15 cellular contexts compared by ENCODE assay signal in the genomic region with DNA sequence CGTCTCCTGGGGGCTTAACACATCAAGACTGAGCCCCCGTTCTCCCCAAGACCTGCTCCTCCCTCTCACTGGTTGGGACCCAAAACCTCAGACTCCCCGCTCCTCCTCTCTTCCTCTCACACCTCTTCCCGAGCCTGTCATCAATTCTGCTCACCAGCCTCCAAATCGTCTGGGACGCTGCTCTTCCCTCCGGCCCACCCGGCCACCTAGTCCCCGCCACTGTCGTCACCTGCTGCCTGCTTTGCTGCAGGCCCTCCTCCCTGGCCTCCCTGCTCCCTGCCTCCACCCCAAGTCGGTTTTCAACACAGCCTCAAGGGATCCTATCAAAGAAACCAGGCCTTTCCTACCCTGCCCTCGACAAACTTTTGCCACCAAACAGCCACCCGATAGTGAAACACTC. TPM values are rescaled to one million over a fixed set of nuclear protein-coding genes. Genes with fewer than 3 reads are reported as not detected.
A peak's percentile ranks its signal among the peaks of the same experiment; 100 is the strongest.
DNase-seq lines count a peak whose midpoint lies in the region; ATAC-seq, FAIRE-seq and TF ChIP-seq lines count a peak whose summit lies in the region.
"Had no signal": no experiment of that assay in that cellular context is flagged by ENCODE, and none has a peak within 500 bp of the region (broad histone marks: within the 10 kb centered on the region; RNA-seq: fewer than 3 reads in every experiment).

No MANE protein-coding gene starts in this region.

- DNase-seq in CD4-positive, CD25-positive, alpha-beta regulatory T cell, result no peak
- no peak for DNase-seq in activated CD8-positive, alpha-beta T cell treated with anti-CD3 and anti-CD28 coated beads for 36 hours
- no peak for DNase-seq in naive thymus-derived CD4-positive, alpha-beta T cell
- DNase-seq in kidney (no peak), AG20443 (ENCODE audit: low spot score) (no peak)
- DNase-seq: Caco-2, NCI-H446 treated with DMSO at 0.1 percent for 48 hours, Peyer's patch had no signal

- H3K4me3 Mint-ChIP-seq in CD4-positive, CD25-positive, alpha-beta regulatory T cell, result peak overlapping the region; percentile 91 to 99 (median 97)
- H3K4me3 Mint-ChIP-seq in activated CD8-positive, alpha-beta T cell treated with anti-CD3 and anti-CD28 coated beads for 36 hours, result peak overlapping the region; percentile 93
- H3K4me3 Mint-ChIP-seq in naive thymus-derived CD4-positive, alpha-beta T cell, result peak overlapping the region; percentile 91 to 99 (median 96)

- intact Hi-C loops in activated CD8-positive, alpha-beta T cell treated with anti-CD3 and anti-CD28 coated beads for 36 hours (cut with micrococcal nuclease), result no loop called here
- intact Hi-C loops in naive thymus-derived CD4-positive, alpha-beta T cell (cut with micrococcal nuclease), result loop anchor here (10.0 kb wide), 3 partner anchors 82 to 958 kb away; a partner anchor contains a TSS
- intact Hi-C loops in kidney (cut with DNase I), result no loop called here

- H3K4me1 Mint-ChIP-seq in CD4-positive, CD25-positive, alpha-beta regulatory T cell, result peaks cover 5 to 59% (median 30%) of the 10 kb centered on the region in 4 donors
- H3K4me1 Mint-ChIP-seq in activated CD8-positive, alpha-beta T cell treated with anti-CD3 and anti-CD28 coated beads for 36 hours (ENCODE audit: low read depth), result peaks cover 43% of the 10 kb centered on the region
- H3K4me1 Mint-ChIP-seq in naive thymus-derived CD4-positive, alpha-beta T cell, result peaks cover 47 to 59% (median 49%) of the 10 kb centered on the region in 7 donors

- no peaks in the 10 kb centered on the region for H3K9me3 ChIP-seq in CD4-positive, CD25-positive, alpha-beta regulatory T cell (ENCODE audit: control insufficient read depth in 2 of 2, low read length in 2 of 2)
- no peaks in the 10 kb centered on the region for H3K9me3 ChIP-seq in naive thymus-derived CD4-positive, alpha-beta T cell (ENCODE audit: control insufficient read depth in 2 of 3, low read length in 3 of 3)
- H3K9me3 ChIP-seq in kidney (ENCODE audit: control insufficient read depth in 1 of 2, low read length in 2 of 2), result no peaks in the 10 kb centered on the region
- H3K9me3 ChIP-seq: breast epithelium, Caco-2, Peyer's patch, right atrium auricular region had no signal

- H3K27me3 ChIP-seq in CD4-positive, CD25-positive, alpha-beta regulatory T cell (ENCODE audit: control insufficient read depth, insufficient read depth, low read length), result no peaks in the 10 kb centered on the region
- H3K27me3 ChIP-seq in naive thymus-derived CD4-positive, alpha-beta T cell (ENCODE audit: control insufficient read depth in 2 of 2, insufficient read depth in 2 of 2, low read length in 2 of 2), result no peaks in the 10 kb centered on the region
- H3K27me3 ChIP-seq: breast epithelium, Peyer's patch, right atrium auricular region had no signal

- no peak overlapping the region for H3K9ac ChIP-seq in kidney (ENCODE audit: low read length in 2 of 2)

- POLR2A ChIA-PET in activated CD8-positive, alpha-beta T cell treated with anti-CD3 and anti-CD28 coated beads for 36 hours (lab: Charles Lee), result interaction anchor here (0.5 to 0.7 kb wide), 3 partner anchors 17 to 191 kb away, joined by 3 read pairs; no protein-coding TSS in a partner anchor
- POLR2A ChIA-PET in naive thymus-derived CD4-positive, alpha-beta T cell (lab: Charles Lee), result interaction anchor here (1.9 kb wide), 1 partner anchor 239 kb away, joined by 8 read pairs; a partner anchor contains a TSS

- peaks cover 32% of the 10 kb centered on the region for H3K36me3 ChIP-seq in CD4-positive, CD25-positive, alpha-beta regulatory T cell (ENCODE audit: control insufficient read depth, insufficient read depth, low read length)
- H3K36me3 ChIP-seq in naive thymus-derived CD4-positive, alpha-beta T cell (ENCODE audit: control insufficient read depth in 2 of 3, insufficient read depth in 3 of 3, low read length in 3 of 3), result peaks cover 11 to 64% (median 20%) of the 10 kb centered on the region in 3 experiments
- no peaks in the 10 kb centered on the region for H3K36me3 ChIP-seq in kidney (ENCODE audit: control insufficient read depth in 1 of 2, insufficient read depth in 2 of 2, low read length in 2 of 2)
- H3K36me3 ChIP-seq: breast epithelium, right atrium auricular region had no signal

- CTCF ChIA-PET in activated CD8-positive, alpha-beta T cell treated with anti-CD3 and anti-CD28 coated beads for 36 hours (lab: Charles Lee), result interaction anchor here (1.0 to 5.2 kb wide), 6 partner anchors 11 to 284 kb away, joined by 3 to 20 read pairs (median 9); no protein-coding TSS in a partner anchor
- CTCF ChIA-PET in naive thymus-derived CD4-positive, alpha-beta T cell (lab: Charles Lee), result interaction anchor here (0.6 to 3.3 kb wide), 3 partner anchors 10 to 15 kb away, joined by 3 to 20 read pairs (median 10); no protein-coding TSS in a partner anchor

- H3K27ac Mint-ChIP-seq in CD4-positive, CD25-positive, alpha-beta regulatory T cell, result peak overlapping the region; percentile 91 to 97 (median 96)
- H3K27ac Mint-ChIP-seq in activated CD8-positive, alpha-beta T cell treated with anti-CD3 and anti-CD28 coated beads for 36 hours, result peak overlapping the region; percentile 97
- peak overlapping the region; percentile 90 to 99 (median 95) for H3K27ac Mint-ChIP-seq in naive thymus-derived CD4-positive, alpha-beta T cell

- FAIRE-seq in kidney (lab: Jason Lieb, UNC), result no peak

- H3K4me1 ChIP-seq in CD4-positive, CD25-positive, alpha-beta regulatory T cell (ENCODE audit: control insufficient read depth, insufficient read depth, low read length, poor library complexity, severe bottlenecking), result peaks cover 65% of the 10 kb centered on the region
- peaks cover 25 to 48% of the 10 kb centered on the region in 2 donors for H3K4me1 ChIP-seq in naive thymus-derived CD4-positive, alpha-beta T cell (ENCODE audit: control insufficient read depth in 2 of 2, insufficient read depth in 2 of 2, low read length in 2 of 2)
- H3K4me1 ChIP-seq in kidney (ENCODE audit: control insufficient read depth in 1 of 2, insufficient read depth in 1 of 2, low read depth in 1 of 2, low read length in 2 of 2), result peaks cover 0 to 14% of the 10 kb centered on the region in 2 donors

- no peak for TF ChIP-seq CTCF in GM12875 (IDR thresholded peaks at IDR 0.05; ENCODE audit: borderline replicate concordance, insufficient read depth, low read depth, low read length)
- TF ChIP-seq CTCF in activated CD8-positive, alpha-beta T cell treated with anti-CD3 and anti-CD28 coated beads for 36 hours (IDR thresholded peaks at IDR 0.05), result no peak
- TF ChIP-seq CTCF in kidney (IDR thresholded peaks at IDR 0.05; ENCODE audit: borderline replicate concordance, extremely low read depth, insufficient read depth), result no peak

- peak overlapping the region; percentile 86 for H3K27ac ChIP-seq in CD4-positive, CD25-positive, alpha-beta regulatory T cell (ENCODE audit: insufficient read depth, low read length, poor library complexity, severe bottlenecking)
- H3K27ac ChIP-seq in naive thymus-derived CD4-positive, alpha-beta T cell (ENCODE audit: low read depth, low read length), result peak overlapping the region; percentile 86
- H3K27ac ChIP-seq in kidney (ENCODE audit: low read depth in 2 of 2, low read length in 2 of 2), result no peak overlapping the region
- H3K27ac ChIP-seq: epithelial cell of prostate had no signal

- peak overlapping the region; percentile 37 for H3K4me3 ChIP-seq in CD4-positive, CD25-positive, alpha-beta regulatory T cell (ENCODE audit: low read depth, low read length)
- H3K4me3 ChIP-seq in GM12875 (ENCODE audit: low read depth, low read length) (peak overlapping the region; percentile 93), kidney (ENCODE audit: low read length in 2 of 2) (no peak overlapping the region)
- H3K4me3 ChIP-seq in naive thymus-derived CD4-positive, alpha-beta T cell (ENCODE audit: low read length), result no peak overlapping the region

- H3K36me3 Mint-ChIP-seq in CD4-positive, CD25-positive, alpha-beta regulatory T cell, result peaks cover 15% of the 10 kb centered on the region
- H3K36me3 Mint-ChIP-seq in activated CD8-positive, alpha-beta T cell treated with anti-CD3 and anti-CD28 coated beads for 36 hours (ENCODE audit: low read depth), result peaks cover 43% of the 10 kb centered on the region
- H3K36me3 Mint-ChIP-seq in naive thymus-derived CD4-positive, alpha-beta T cell, result peaks cover 5 to 30% (median 9%) of the 10 kb centered on the region in 5 donors

- ATAC-seq in CD4-positive, CD25-positive, alpha-beta regulatory T cell (ENCODE audit: low read depth in 2 of 2), result no peak
- no peak for ATAC-seq in activated CD8-positive, alpha-beta T cell treated with anti-CD3 and anti-CD28 coated beads for 36 hours
- ATAC-seq in naive thymus-derived CD4-positive, alpha-beta T cell, result no peak
- no peak for ATAC-seq in HG03025 (IDR thresholded peaks at IDR 0.05; ENCODE audit: low FRiP score, unreplicated experiment)

- H3K9me3 Mint-ChIP-seq in CD4-positive, CD25-positive, alpha-beta regulatory T cell, result peaks cover 0 to 1% (median 0%) of the 10 kb centered on the region in 7 donors
- H3K9me3 Mint-ChIP-seq in activated CD8-positive, alpha-beta T cell treated with anti-CD3 and anti-CD28 coated beads for 36 hours, result no peaks in the 10 kb centered on the region
- H3K9me3 Mint-ChIP-seq in naive thymus-derived CD4-positive, alpha-beta T cell, result peaks cover 0 to 9% (median 0%) of the 10 kb centered on the region in 11 donors

- no peaks in the 10 kb centered on the region for H3K27me3 Mint-ChIP-seq in CD4-positive, CD25-positive, alpha-beta regulatory T cell
- H3K27me3 Mint-ChIP-seq in activated CD8-positive, alpha-beta T cell treated with anti-CD3 and anti-CD28 coated beads for 36 hours, result no peaks in the 10 kb centered on the region
- no peaks in the 10 kb centered on the region for H3K27me3 Mint-ChIP-seq in naive thymus-derived CD4-positive, alpha-beta T cell

RNA-seq across cellular contexts. Expression of a gene that starts 3.1 kb away (rescaled TPM):
- total RNA-seq in CD4-positive, CD25-positive, alpha-beta regulatory T cell, result 148 TPM
- polyA plus RNA-seq in CD4-positive, CD25-positive, alpha-beta regulatory T cell, result 100 to 1,000 TPM; 323 to 340 (median 327) TPM
- 100 to 1,000 TPM; 155 to 160 TPM for total RNA-seq in activated CD8-positive, alpha-beta T cell treated with anti-CD3 and anti-CD28 coated beads for 36 hours
- total RNA-seq in naive thymus-derived CD4-positive, alpha-beta T cell, result 100 to 1,000 TPM; 146 to 223 (median 203) TPM
- polyA plus RNA-seq in naive thymus-derived CD4-positive, alpha-beta T cell, result 100 to 1,000 TPM; 350 to 449 TPM
- 31.1 TPM for total RNA-seq in kidney
- polyA plus RNA-seq in kidney (ENCODE audit: insufficient read depth, low read depth, low replicate concordance), result 9.1 TPM

RNA-seq across cellular contexts. Expression of a gene that starts 36.2 kb away (rescaled TPM):
- not detected for total RNA-seq in CD4-positive, CD25-positive, alpha-beta regulatory T cell
- not detected for polyA plus RNA-seq in CD4-positive, CD25-positive, alpha-beta regulatory T cell
- under 1 TPM; 0.09 to 0.18 TPM for total RNA-seq in activated CD8-positive, alpha-beta T cell treated with anti-CD3 and anti-CD28 coated beads for 36 hours
- total RNA-seq in naive thymus-derived CD4-positive, alpha-beta T cell, result 1 to 10 TPM in 1 of 5 experiments, under 1 TPM in 3, not detected in 1; 0.13 to 1.0 (median 0.57) TPM
- polyA plus RNA-seq in naive thymus-derived CD4-positive, alpha-beta T cell, result under 1 TPM in 1 of 2 donors, not detected in 1; 0.69 TPM
- 42.3 TPM for total RNA-seq in kidney
- 32.4 TPM for polyA plus RNA-seq in kidney (ENCODE audit: insufficient read depth, low read depth, low replicate concordance)

RNA-seq across cellular contexts. Expression of a gene that starts 55.8 kb away (rescaled TPM):
- total RNA-seq in CD4-positive, CD25-positive, alpha-beta regulatory T cell, result 0.44 TPM
- polyA plus RNA-seq in CD4-positive, CD25-positive, alpha-beta regulatory T cell, result not detected
- total RNA-seq in activated CD8-positive, alpha-beta T cell treated with anti-CD3 and anti-CD28 coated beads for 36 hours, result under 1 TPM; 0.51 to 0.52 TPM
- total RNA-seq in naive thymus-derived CD4-positive, alpha-beta T cell, result under 1 TPM; 0.10 to 0.66 (median 0.57) TPM
- not detected for polyA plus RNA-seq in naive thymus-derived CD4-positive, alpha-beta T cell
- total RNA-seq in kidney, result 4.6 TPM
- 0.19 TPM for polyA plus RNA-seq in kidney (ENCODE audit: insufficient read depth, low read depth, low replicate concordance)
- total RNA-seq: breast epithelium, mesenteric fat pad, right atrium auricular region, subcutaneous adipose tissue had no signal

Comparison
In these comparisons a context has a peak if more than half of its experiments do, and no peak if none do; other contexts are left out.
1. H3K27ac ChIP-seq: peak in CD4-positive, CD25-positive, alpha-beta regulatory T cell (single experiment) and naive thymus-derived CD4-positive, alpha-beta T cell (single experiment); none in kidney (0 of 2).
2. H3K4me3 ChIP-seq: peak in CD4-positive, CD25-positive, alpha-beta regulatory T cell (single experiment) and GM12875 (single experiment); none in naive thymus-derived CD4-positive, alpha-beta T cell (single experiment) and kidney (0 of 2).
3. RNA of a gene that starts 36.2 kb away (total RNA-seq): 42.3 TPM in kidney (single experiment); 0.13 to 1.0 TPM in naive thymus-derived CD4-positive, alpha-beta T cell, 0.09 to 0.18 TPM in activated CD8-positive, alpha-beta T cell treated with anti-CD3 and anti-CD28 coated beads for 36 hours and not detected in CD4-positive, CD25-positive, alpha-beta regulatory T cell (single experiment); every median in the first group is over 10 times any median in the second.
4. intact Hi-C loops: an anchor here in naive thymus-derived CD4-positive, alpha-beta T cell (10.0 kb wide); none called in activated CD8-positive, alpha-beta T cell treated with anti-CD3 and anti-CD28 coated beads for 36 hours and kidney.
5. Peak in every context shown above with its lines, with median percentiles within 50 percentile points of each other: H3K27ac Mint-ChIP-seq and H3K4me3 Mint-ChIP-seq.